In genomic region chr1:150544204-150544603, GRCh38 we compare ENCODE assay signal across 1 cellular context.
TF ChIP-seq lines count a peak whose summit lies in the region.

No MANE protein-coding gene starts in this region.

TF ChIP-seq in HepG2, 621 proteins besides CTCF, POLR2A, EP300 and RAD21:
- TF ChIP-seq ARNT2 (CRISPR knock-in tag; IDR thresholded peaks at IDR 0.05; ENCODE audit: low read depth) (no peak), SRSF4 (IDR thresholded peaks at IDR 0.05; ENCODE audit: low read depth, low read length, poor library complexity, severe bottlenecking) (no peak), ELF3 (CRISPR knock-in tag; IDR thresholded peaks at IDR 0.05) (no peak), HINFP (CRISPR knock-in tag; IDR thresholded peaks at IDR 0.05; ENCODE audit: low read depth) (no peak), ARID2 (CRISPR knock-in tag; IDR thresholded peaks at IDR 0.05; ENCODE audit: borderline replicate concordance) (no peak), RFXANK (CRISPR knock-in tag; IDR thresholded peaks at IDR 0.05) (no peak), HDAC6 (IDR thresholded peaks at IDR 0.05; ENCODE audit: low read depth, low read length) (no peak), ZNF746 (CRISPR knock-in tag; IDR thresholded peaks at IDR 0.05) (no peak), KLF15 (CRISPR knock-in tag; IDR thresholded peaks at IDR 0.05; ENCODE audit: borderline replicate concordance) (no peak), CENPT (CRISPR knock-in tag; IDR thresholded peaks at IDR 0.05; ENCODE audit: low read depth) (no peak), MYNN (CRISPR knock-in tag; IDR thresholded peaks at IDR 0.05; ENCODE audit: low read depth) (no peak), ZNF678 (CRISPR knock-in tag; IDR thresholded peaks at IDR 0.05) (no peak), GATA4 (IDR thresholded peaks at IDR 0.05; ENCODE audit: borderline replicate concordance, low read depth) (no peak), FOXJ3 (CRISPR knock-in tag; IDR thresholded peaks at IDR 0.05; ENCODE audit: borderline replicate concordance) (no peak), HOXA9 (CRISPR knock-in tag; IDR thresholded peaks at IDR 0.05; ENCODE audit: borderline replicate concordance) (no peak)
